In genomic region chr3:183698760-183699159, GRCh38 we compare ENCODE assay signal across 8 cellular contexts. TPM values are rescaled to one million over a fixed set of nuclear protein-coding genes. Genes with fewer than 3 reads are reported as not detected.
DNase-seq lines count a peak whose midpoint lies in the region; ATAC-seq and TF ChIP-seq lines count a peak whose summit lies in the region.

No MANE protein-coding gene starts in this region.

- peak overlapping the region; percentile 96 for H3K27ac ChIP-seq in hepatocyte

- DNase-seq in NCI-H1417 (lab: John Stamatoyannopoulos, UW) (peak in 2 of 3 experiments; percentile 28 to 61), NCI-H1417 treated with DMSO at 0.1 percent for 48 hours (lab: John Stamatoyannopoulos, UW) (no peak), NCI-H1105 (lab: John Stamatoyannopoulos, UW) (peak; percentile 12), hepatocyte (ENCODE audit: low spot score) (peak; percentile 30), skeletal muscle cell (ENCODE audit: low read depth) (no peak), posterior cingulate gyrus (no peak), ureter (ENCODE audit: low spot score) (no peak)
- no peak for DNase-seq in activated naive CD8-positive, alpha-beta T cell treated with anti-CD3 and anti-CD28 coated beads, Interleukin-2, amount 50 U/mL, for 24 hours

- H3K9me2 ChIP-seq in hepatocyte (replicated peaks; ENCODE audit: insufficient read depth) = no peaks in the 10 kb centered on the region

- peaks cover 20% of the 10 kb centered on the region for H3K36me3 Mint-ChIP-seq in activated naive CD8-positive, alpha-beta T cell treated with anti-CD3 and anti-CD28 coated beads, Interleukin-2, amount 50 U/mL, for 24 hours (ENCODE audit: low read depth)

- H3K79me2 ChIP-seq in hepatocyte = peaks cover 65% of the 10 kb centered on the region

- no peaks in the 10 kb centered on the region for H3K9me3 ChIP-seq in hepatocyte (ENCODE audit: low read depth)

- ATAC-seq in activated naive CD8-positive, alpha-beta T cell treated with anti-CD3 and anti-CD28 coated beads, Interleukin-2, amount 50 U/mL, for 24 hours = no peak

- H3K27me3 Mint-ChIP-seq in activated naive CD8-positive, alpha-beta T cell treated with anti-CD3 and anti-CD28 coated beads, Interleukin-2, amount 50 U/mL, for 24 hours = no peaks in the 10 kb centered on the region

- TF ChIP-seq CTCF in hepatocyte (IDR thresholded peaks at IDR 0.05; ENCODE audit: poor library complexity) = no peak

- H3K9me3 Mint-ChIP-seq in activated naive CD8-positive, alpha-beta T cell treated with anti-CD3 and anti-CD28 coated beads, Interleukin-2, amount 50 U/mL, for 24 hours = no peaks in the 10 kb centered on the region

- peaks cover 44% of the 10 kb centered on the region for H3K4me1 Mint-ChIP-seq in activated naive CD8-positive, alpha-beta T cell treated with anti-CD3 and anti-CD28 coated beads, Interleukin-2, amount 50 U/mL, for 24 hours

- 2% methylated on average over 9 of the region's 9 CpGs for WGBS in hepatocyte (ENCODE audit: low lambda C conversion rate, missing lambda C conversion rate)

- H3K4me3 Mint-ChIP-seq in activated naive CD8-positive, alpha-beta T cell treated with anti-CD3 and anti-CD28 coated beads, Interleukin-2, amount 50 U/mL, for 24 hours = peak overlapping the region; percentile 91

- peak overlapping the region; percentile 86 for H3K27ac Mint-ChIP-seq in activated naive CD8-positive, alpha-beta T cell treated with anti-CD3 and anti-CD28 coated beads, Interleukin-2, amount 50 U/mL, for 24 hours

- peaks cover 32% of the 10 kb centered on the region for H4K20me1 ChIP-seq in hepatocyte (ENCODE audit: insufficient read depth, poor library complexity, severe bottlenecking)

- H2AFZ ChIP-seq in hepatocyte = peak overlapping the region; percentile 96

- no peaks in the 10 kb centered on the region for H3K36me3 ChIP-seq in hepatocyte (replicated peaks; ENCODE audit: insufficient read depth, low read depth)

- H3K27me3 ChIP-seq in hepatocyte = no peaks in the 10 kb centered on the region

- H3K4me3 ChIP-seq in hepatocyte (peak overlapping the region; percentile 97), skeletal muscle cell (ENCODE audit: low read depth, low read length) (peak overlapping the region; percentile 70)

- H3K4me1 ChIP-seq in hepatocyte (ENCODE audit: insufficient read depth) = peaks cover 21% of the 10 kb centered on the region

- H3K4me2 ChIP-seq in hepatocyte = peak overlapping the region; percentile 90

- intact Hi-C loops in posterior cingulate gyrus (cut with DNase I) = loop anchor here (1.0 to 10.0 kb wide), 2 partner anchors 62 to 194 kb away; no protein-coding TSS in a partner anchor

RNA-seq across cellular contexts. Expression of gene YEATS2, which starts 1.2 kb away (rescaled TPM):
- 19.9 and 21.5 TPM in 2 replicates for total RNA-seq in hepatocyte
- 9.8 and 12.5 TPM in 2 replicates for polyA plus RNA-seq in hepatocyte
- 37.7 TPM for total RNA-seq in ureter

Comparison
In these comparisons a context has a peak if more than half of its experiments do, and no peak if none do; other contexts are left out.
1. DNase-seq: peak in NCI-H1417 (2 of 3), NCI-H1105 (single experiment) and hepatocyte (single experiment); none in NCI-H1417 treated with DMSO at 0.1 percent for 48 hours (single experiment), activated naive CD8-positive, alpha-beta T cell treated with anti-CD3 and anti-CD28 coated beads, Interleukin-2, amount 50 U/mL, for 24 hours (single experiment), skeletal muscle cell (single experiment), posterior cingulate gyrus (0 of 10) and ureter (single experiment).